In genomic region chr4:38177035-38177791, GRCh38 we compare ENCODE assay signal across 8 cellular contexts.
A peak's percentile ranks its signal among the peaks of the same experiment; 100 is the strongest.
DNase-seq lines count a peak whose midpoint lies in the region; ATAC-seq and TF ChIP-seq lines count a peak whose summit lies in the region.

No MANE protein-coding gene starts in this region.

- no peaks in the 10 kb centered on the region for H3K36me3 Mint-ChIP-seq in activated naive CD8-positive, alpha-beta T cell treated with anti-CD3 and anti-CD28 coated beads, Interleukin-2, amount 50 U/mL, for 24 hours (ENCODE audit: low read depth)
- H3K36me3 Mint-ChIP-seq in stimulated activated memory B cell treated with anti-CD40 and anti-IgM and Interleukin-4, amounts not matched to agents 10 μg/mL and 1 μg/mL and 100 μg/mL, for 72 hours = no peaks in the 10 kb centered on the region
- H3K36me3 Mint-ChIP-seq in Caco-2 (ENCODE audit: insufficient read depth, unreplicated experiment) = no peaks in the 10 kb centered on the region

- peak; percentile 35 for DNase-seq in NCI-H1092 treated with DMSO at 0.1 percent for 48 hours (lab: John Stamatoyannopoulos, UW)
- DNase-seq in NCI-H1092 (lab: John Stamatoyannopoulos, UW) = no peak
- peak; percentile 44 for DNase-seq in activated naive CD8-positive, alpha-beta T cell treated with anti-CD3 and anti-CD28 coated beads, Interleukin-2, amount 50 U/mL, for 24 hours
- peak; percentile 38 to 55 for DNase-seq in lung microvascular endothelial cell (ENCODE audit: low read depth in 2 of 2)
- no peak for DNase-seq in cerebellar cortex (ENCODE audit: low spot score)
- DNase-seq in HPDE6-E6E7 (ENCODE audit: extremely low spot score) = no peak
- DNase-seq in Caco-2 = no peak

- peaks cover 53% of the 10 kb centered on the region for H3K4me1 Mint-ChIP-seq in activated naive CD8-positive, alpha-beta T cell treated with anti-CD3 and anti-CD28 coated beads, Interleukin-2, amount 50 U/mL, for 24 hours
- H3K4me1 Mint-ChIP-seq in stimulated activated memory B cell treated with anti-CD40 and anti-IgM and Interleukin-4, amounts not matched to agents 10 μg/mL and 1 μg/mL and 100 μg/mL, for 72 hours = peaks cover 33% of the 10 kb centered on the region
- peaks cover 7% of the 10 kb centered on the region for H3K4me1 Mint-ChIP-seq in Caco-2 (ENCODE audit: low read depth, unreplicated experiment)

- no peaks in the 10 kb centered on the region for H3K9me3 Mint-ChIP-seq in activated naive CD8-positive, alpha-beta T cell treated with anti-CD3 and anti-CD28 coated beads, Interleukin-2, amount 50 U/mL, for 24 hours
- peaks cover 2% of the 10 kb centered on the region for H3K9me3 Mint-ChIP-seq in stimulated activated memory B cell treated with anti-CD40 and anti-IgM and Interleukin-4, amounts not matched to agents 10 μg/mL and 1 μg/mL and 100 μg/mL, for 72 hours
- no peaks in the 10 kb centered on the region for H3K9me3 Mint-ChIP-seq in Caco-2 (ENCODE audit: unreplicated experiment)

- TF ChIP-seq CTCF in Caco-2 (IDR thresholded peaks at IDR 0.05; ENCODE audit: insufficient read depth in 1 of 2, low read depth in 1 of 2, low read length in 1 of 2, severe bottlenecking in 1 of 2, unreplicated experiment in 1 of 2) = no peak

- H3K27me3 Mint-ChIP-seq in activated naive CD8-positive, alpha-beta T cell treated with anti-CD3 and anti-CD28 coated beads, Interleukin-2, amount 50 U/mL, for 24 hours = peaks cover 3% of the 10 kb centered on the region
- H3K27me3 Mint-ChIP-seq in stimulated activated memory B cell treated with anti-CD40 and anti-IgM and Interleukin-4, amounts not matched to agents 10 μg/mL and 1 μg/mL and 100 μg/mL, for 72 hours = peaks cover 24% of the 10 kb centered on the region
- no peaks in the 10 kb centered on the region for H3K27me3 Mint-ChIP-seq in Caco-2 (ENCODE audit: insufficient read depth, unreplicated experiment)

- H3K4me1 ChIP-seq in Caco-2 = 0 out of 2 replicates have a peak, but pooled peaks cover 3% of the 10 kb centered on the region

- H3K27ac Mint-ChIP-seq in activated naive CD8-positive, alpha-beta T cell treated with anti-CD3 and anti-CD28 coated beads, Interleukin-2, amount 50 U/mL, for 24 hours = peak overlapping the region; percentile 65
- peak overlapping the region; percentile 15 for H3K27ac Mint-ChIP-seq in stimulated activated memory B cell treated with anti-CD40 and anti-IgM and Interleukin-4, amounts not matched to agents 10 μg/mL and 1 μg/mL and 100 μg/mL, for 72 hours
- no peak overlapping the region for H3K27ac Mint-ChIP-seq in Caco-2 (ENCODE audit: unreplicated experiment)

- no peak overlapping the region for H3K4me3 ChIP-seq in Caco-2 (ENCODE audit: low read depth, low read length)

- no peaks in the 10 kb centered on the region for H3K36me3 ChIP-seq in Caco-2 (ENCODE audit: control insufficient read depth, insufficient read depth, low read length)

- no peaks in the 10 kb centered on the region for H3K9me3 ChIP-seq in Caco-2

- peak; percentile 63 for ATAC-seq in activated naive CD8-positive, alpha-beta T cell treated with anti-CD3 and anti-CD28 coated beads, Interleukin-2, amount 50 U/mL, for 24 hours
- peak; percentile 40 for ATAC-seq in stimulated activated memory B cell treated with anti-CD40 and anti-IgM and Interleukin-4, amounts not matched to agents 10 μg/mL and 1 μg/mL and 100 μg/mL, for 72 hours

- peak overlapping the region; percentile 51 for H3K4me3 Mint-ChIP-seq in activated naive CD8-positive, alpha-beta T cell treated with anti-CD3 and anti-CD28 coated beads, Interleukin-2, amount 50 U/mL, for 24 hours
- H3K4me3 Mint-ChIP-seq in stimulated activated memory B cell treated with anti-CD40 and anti-IgM and Interleukin-4, amounts not matched to agents 10 μg/mL and 1 μg/mL and 100 μg/mL, for 72 hours = no peak overlapping the region
- no peak overlapping the region for H3K4me3 Mint-ChIP-seq in Caco-2 (ENCODE audit: unreplicated experiment)

- intact Hi-C loops in Caco-2 (cut with micrococcal nuclease; ENCODE audit: unreplicated experiment) = no loop called here

- POLR2A ChIA-PET in Caco-2 (lab: Charles Lee) = no interaction called here

- CTCF ChIA-PET in Caco-2 (lab: Charles Lee) = no interaction called here

- H3K27me3 ChIP-seq in Caco-2 (replicated peaks; ENCODE audit: control insufficient read depth, insufficient read depth, low read length) = no peaks in the 10 kb centered on the region

- BruUV-seq in Caco-2 (replicated peaks; lab: Mats Ljungman, UMichigan) = no TSS peak

Comparison
In these comparisons a context has a peak if more than half of its experiments do, and no peak if none do; other contexts are left out.
1. DNase-seq: peak in NCI-H1092 treated with DMSO at 0.1 percent for 48 hours (single experiment), activated naive CD8-positive, alpha-beta T cell treated with anti-CD3 and anti-CD28 coated beads, Interleukin-2, amount 50 U/mL, for 24 hours (single experiment) and lung microvascular endothelial cell (2 of 2); none in NCI-H1092 (single experiment), cerebellar cortex (single experiment), HPDE6-E6E7 (single experiment) and Caco-2 (0 of 2).